ENCODE assay signal across 19 cellular contexts in the genomic region with DNA sequence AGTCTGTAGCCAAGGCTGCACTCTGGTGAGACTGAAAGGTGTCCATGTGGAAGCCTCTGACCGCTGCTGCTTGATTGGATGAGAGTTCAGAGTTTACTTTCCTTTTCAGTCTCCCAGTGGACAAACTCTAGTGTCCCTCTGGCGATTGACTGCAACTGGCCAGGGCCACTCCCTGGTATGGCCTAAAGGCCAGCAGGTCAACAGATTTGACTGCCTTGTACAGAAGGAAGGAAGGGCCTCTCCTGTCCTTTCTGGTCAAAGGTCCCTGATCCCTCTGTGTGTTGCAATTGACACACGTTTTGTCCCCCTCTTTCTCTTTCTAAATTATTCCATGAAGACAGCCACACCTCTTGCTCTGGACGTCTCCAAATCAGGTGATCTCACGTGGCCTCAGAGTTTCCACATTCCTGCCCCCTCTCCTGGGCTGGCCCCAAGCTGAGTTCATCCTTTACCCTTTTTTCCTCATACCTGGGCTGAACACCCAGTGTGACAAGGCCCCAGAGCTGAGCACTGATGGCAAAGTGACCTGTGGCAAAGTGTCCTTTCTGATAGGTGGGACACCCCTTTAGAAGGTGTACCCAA. TPM values are rescaled to one million over a fixed set of nuclear protein-coding genes. Genes with fewer than 3 reads are reported as not detected.
DNase-seq lines count a peak whose midpoint lies in the region; ATAC-seq and TF ChIP-seq lines count a peak whose summit lies in the region.
"Had no signal": no experiment of that assay in that cellular context is flagged by ENCODE, and none has a peak within 500 bp of the region (broad histone marks: within the 10 kb centered on the region; RNA-seq: fewer than 3 reads in every experiment).

No MANE protein-coding gene starts in this region.

- POLR2A ChIA-PET in WTC11 (lab: Charles Lee) = no interaction called here

- 37% methylated on average over 5 of the region's 5 CpGs for WGBS in liver

- H3K27me3 ChIP-seq in liver (ENCODE audit: control insufficient read depth in 4 of 4, insufficient read depth in 4 of 4, low read length in 3 of 4) = peaks cover 0 to 2% (median 0%) of the 10 kb centered on the region in 4 donors
- H3K27me3 ChIP-seq: MG63 had no signal

- no peak overlapping the region for H3K4me3 ChIP-seq in liver (ENCODE audit: low read depth in 1 of 3, low read length in 3 of 3)
- H3K4me3 ChIP-seq: A549, MG63, SK-N-MC had no signal

- H3K4me1 ChIP-seq in liver (ENCODE audit: control insufficient read depth in 4 of 4, insufficient read depth in 4 of 4, low read length in 3 of 4) = no peaks in the 10 kb centered on the region
- H3K4me1 ChIP-seq: A549 had no signal

- no peaks in the 10 kb centered on the region for H3K9me3 ChIP-seq in liver (ENCODE audit: control insufficient read depth in 4 of 4, low read length in 3 of 4)

- H3K27me3 Mint-ChIP-seq in Calu3 (ENCODE audit: unreplicated experiment) (no peaks in the 10 kb centered on the region), WTC11 (ENCODE audit: low read depth) (peaks cover 21% of the 10 kb centered on the region)

- H3K36me3 Mint-ChIP-seq in Calu3 (ENCODE audit: insufficient read depth, unreplicated experiment) (no peaks in the 10 kb centered on the region), WTC11 (peaks cover 35% of the 10 kb centered on the region)
- H3K36me3 Mint-ChIP-seq: CD8-positive, alpha-beta memory T cell had no signal

- CTCF ChIA-PET in Calu3 (lab: Charles Lee) (no interaction called here), WTC11 (lab: Charles Lee) (no interaction called here)

- no peak for TF ChIP-seq CTCF in Calu3 (IDR thresholded peaks at IDR 0.05; ENCODE audit: unreplicated experiment)
- TF ChIP-seq CTCF in WTC11 (IDR thresholded peaks at IDR 0.05) = no peak
- no peak for TF ChIP-seq CTCF in liver (IDR thresholded peaks at IDR 0.05; ENCODE audit: low read depth, low read length, missing input control)

- H3K4me3 Mint-ChIP-seq in Calu3 (ENCODE audit: low read depth, unreplicated experiment) (no peak overlapping the region), WTC11 (no peak overlapping the region)
- H3K4me3 Mint-ChIP-seq: CD8-positive, alpha-beta memory T cell had no signal

- intact Hi-C loops in Calu3 (cut with micrococcal nuclease; ENCODE audit: unreplicated experiment) (no loop called here), posterior vena cava (cut with DNase I) (no loop called here)

- H3K27ac ChIP-seq in liver (ENCODE audit: low read depth in 1 of 2, low read length in 2 of 2) = no peak overlapping the region
- H3K27ac ChIP-seq: A549, SK-N-MC had no signal

- no peak overlapping the region for H3K9ac ChIP-seq in liver (ENCODE audit: low read depth in 1 of 2, low read length in 2 of 2)

- BruUV-seq in Calu3 (replicated peaks; lab: Mats Ljungman, UMichigan) = no TSS peak

- no peak for TF ChIP-seq RAD21 in liver (IDR thresholded peaks at IDR 0.05)

- no peak for ATAC-seq in WTC11
- ATAC-seq in GM21528 (IDR thresholded peaks at IDR 0.05; ENCODE audit: low FRiP score, unreplicated experiment) = no peak
- ATAC-seq in HG02885 (IDR thresholded peaks at IDR 0.05; ENCODE audit: poor library complexity, unreplicated experiment) = no peak
- ATAC-seq: A549, Right ventricle myocardium inferior had no signal

- DNase-seq in Calu3 (no peak), WTC11 (ENCODE audit: low spot score) (no peak), posterior vena cava (ENCODE audit: low spot score) (peak; percentile 7), NCI-H146 treated with DMSO at 0.1 percent for 48 hours (lab: John Stamatoyannopoulos, UW; ENCODE audit: unreplicated experiment) (no peak), cerebellar cortex (ENCODE audit: low spot score) (no peak)
- DNase-seq: C1 segment of cervical spinal cord; CD8-positive, alpha-beta memory T cell; DMS79; MG63; NCI-H1092; NCI-H146; NCI-H2081; NCI-H446 treated with DMSO at 0.1 percent for 48 hours had no signal

- H3K36me3 ChIP-seq in liver (ENCODE audit: control insufficient read depth in 4 of 4, insufficient read depth in 3 of 4, low read depth in 1 of 4, low read length in 3 of 4) = no peaks in the 10 kb centered on the region
- H3K36me3 ChIP-seq: MG63 had no signal

- H3K4me1 Mint-ChIP-seq in Calu3 (ENCODE audit: low read depth, unreplicated experiment) (peaks cover 15% of the 10 kb centered on the region), WTC11 (no peaks in the 10 kb centered on the region)
- H3K4me1 Mint-ChIP-seq: CD8-positive, alpha-beta memory T cell had no signal

- H3K27ac Mint-ChIP-seq in Calu3 (ENCODE audit: unreplicated experiment) (peak overlapping the region; percentile 12), WTC11 (no peak overlapping the region)

- peaks cover 13% of the 10 kb centered on the region for H3K9me3 Mint-ChIP-seq in Calu3 (ENCODE audit: low read depth, unreplicated experiment)
- peaks cover 59% of the 10 kb centered on the region for H3K9me3 Mint-ChIP-seq in WTC11

TF ChIP-seq in WTC11, 78 proteins besides CTCF, POLR2A, EP300 and RAD21:
- TF ChIP-seq ZNF416 (CRISPR knock-in tag; IDR thresholded peaks at IDR 0.05) = no peak
- TF ChIP-seq GABPB1 (CRISPR knock-in tag; IDR thresholded peaks at IDR 0.05) = peak; percentile 71; the same call in 1 of the 2 replicates
TF ChIP-seq in WTC11: peak in this region for 1.

TF ChIP-seq in liver, 16 proteins besides CTCF, POLR2A, EP300 and RAD21:
- peak; percentile 72 to 73 for TF ChIP-seq HNF4A (conservative IDR thresholded peaks at IDR 0.05)
- peak; percentile 14 for TF ChIP-seq HNF4G (IDR thresholded peaks at IDR 0.05)
- TF ChIP-seq, protein P1, sequence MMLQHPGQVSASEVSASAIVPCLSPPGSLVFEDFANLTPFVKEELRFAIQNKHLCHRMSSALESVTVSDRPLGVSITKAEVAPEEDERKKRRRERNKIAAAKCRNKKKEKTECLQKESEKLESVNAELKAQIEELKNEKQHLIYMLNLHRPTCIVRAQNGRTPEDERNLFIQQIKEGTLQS (IDR thresholded peaks at IDR 0.05) = no peak
- TF ChIP-seq SP1 (IDR thresholded peaks at IDR 0.05) = peak; percentile 56
- peak; percentile 71 for TF ChIP-seq NR2F2 (IDR thresholded peaks at IDR 0.05)
- no peak for TF ChIP-seq FOXA2 (IDR thresholded peaks at IDR 0.05)
- peak; percentile 66 to 73 for TF ChIP-seq RXRA (IDR thresholded peaks at IDR 0.05)
- TF ChIP-seq, protein P2, sequence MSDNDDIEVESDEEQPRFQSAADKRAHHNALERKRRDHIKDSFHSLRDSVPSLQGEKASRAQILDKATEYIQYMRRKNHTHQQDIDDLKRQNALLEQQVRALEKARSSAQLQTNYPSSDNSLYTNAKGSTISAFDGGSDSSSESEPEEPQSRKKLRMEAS (IDR thresholded peaks at IDR 0.05) = no peak
TF ChIP-seq in liver: peak in this region for 5.

RNA-seq across cellular contexts. Expression of a gene that starts 18.7 kb away (rescaled TPM):
- total RNA-seq in Calu3 (2022) (28.4 and 28.6 TPM in 2 replicates), WTC11 (2021) (183 to 219 TPM (median 217 TPM) in 3 replicates), liver (1 to 10 TPM; 4.3 to 8.3 TPM), posterior vena cava (1,000 to 10,000 TPM in 1 of 2 donors, 100 to 1,000 TPM in 1; 608 to 1,210 TPM)
- polyA plus RNA-seq in liver = 1 to 10 TPM; 2.2 to 9.3 TPM
- total RNA-seq: CD8-positive, alpha-beta memory T cell had no signal
- polyA plus RNA-seq: CD8-positive, alpha-beta memory T cell had no signal
